In genomic region chr6:139291813-139292619, GRCh38 we compare ENCODE assay signal across 8 cellular contexts. TPM values are rescaled to one million over a fixed set of nuclear protein-coding genes. Genes with fewer than 3 reads are reported as not detected.
DNase-seq lines count a peak whose midpoint lies in the region; ATAC-seq and TF ChIP-seq lines count a peak whose summit lies in the region.

Gene TXLNB (minus strand): TSS chr6:139291998. CDS start chr6:139288899, 3,099 bp downstream.

- RAD21 ChIA-PET in HCT116 (lab: Charles Lee; ENCODE audit: low non-redundant PET in 1 of 2, low total read pairs in 2 of 2, uncharacterized antibody in 2 of 2, unreplicated experiment in 2 of 2) = no interaction called here

- no peak for TF ChIP-seq RAD21 in HCT116 (IDR thresholded peaks at IDR 0.05; ENCODE audit: low read depth)

- H3K79me2 ChIP-seq in HCT116 (ENCODE audit: insufficient read depth, low read length) = no peaks in the 10 kb centered on the region

- no TSS peak for BruUV-seq in HCT116 (replicated peaks; lab: Mats Ljungman, UMichigan)

- H3K4me3 ChIP-seq in HCT116 (replicated peaks in 1 of 2; ENCODE audit: low read depth in 1 of 2, low read length in 2 of 2) (no peak within 1 kb of the TSS), muscle layer of colon (ENCODE audit: low read depth in 1 of 2, low read length in 2 of 2) (peak within 1 kb of the TSS; percentile 38 to 42)

- DNase-seq in HCT116 (ENCODE audit: low read depth, low spot score) (peak; percentile 6), NCI-H146 treated with DMSO at 0.1 percent for 48 hours (lab: John Stamatoyannopoulos, UW; ENCODE audit: unreplicated experiment) (peak; percentile 95), HT-29 (ENCODE audit: low spot score) (no peak)
- peak; percentile 59 to 79 for DNase-seq in activated CD4-positive, alpha-beta T cell treated with anti-CD3 and anti-CD28 coated beads, Interleukin-2, amount 50 U/mL, for 24 hours (ENCODE audit: low read depth in 1 of 2, low spot score in 1 of 2)
- peak; percentile 56 for DNase-seq in effector CD4-positive, alpha-beta T cell
- DNase-seq in stimulated activated CD8-positive, alpha-beta memory T cell treated with anti-CD3 and anti-CD28 coated beads, Interleukin-4, amount 100 ng/mL, for 4 hours (ENCODE audit: low read depth in 2 of 2, low spot score in 1 of 2) = peak; percentile 65 to 72

- POLR2A ChIA-PET in HCT116 (lab: Charles Lee) = no interaction called here

- no peaks in the 10 kb centered on the region for H4K20me1 ChIP-seq in HCT116 (ENCODE audit: insufficient read depth)

- peak within 1 kb of the TSS; percentile 57 for H2AFZ ChIP-seq in HCT116 (ENCODE audit: low read depth, low read length, poor library complexity, severe bottlenecking)

- H3K9ac ChIP-seq in HCT116 (ENCODE audit: low read length) (no peak within 1 kb of the TSS), muscle layer of colon (ENCODE audit: low read length) (peak within 1 kb of the TSS; percentile 24)

- peak; percentile 32 for TF ChIP-seq POLR2A in GM15510 (IDR thresholded peaks at IDR 0.05; ENCODE audit: borderline replicate concordance, extremely low read depth, insufficient read length)
- no peak for TF ChIP-seq POLR2A in HCT116 (IDR thresholded peaks at IDR 0.05; ENCODE audit: borderline replicate concordance, extremely low read depth, insufficient read depth, insufficient read length)

- H3K9me3 ChIP-seq in HCT116 (ENCODE audit: control insufficient read depth in 1 of 2, insufficient read depth in 1 of 2, low read depth in 1 of 2, low read length in 2 of 2) = no peaks in the 10 kb centered on the region
- H3K9me3 ChIP-seq in muscle layer of colon (ENCODE audit: low read length) = no peaks in the 10 kb centered on the region

- H3K27ac ChIP-seq in HCT116 (ENCODE audit: low read depth, low read length) (no peak within 1 kb of the TSS), muscle layer of colon (ENCODE audit: low read depth, low read length) (peak within 1 kb of the TSS; percentile 13)

- intact Hi-C loops in HCT116 (cut with micrococcal nuclease) = no loop called here

- H3K4me2 ChIP-seq in HCT116 (ENCODE audit: low read length) = 0 out of 2 replicates have a peak within 1 kb of the TSS, but pooled peaks have one; percentile 0

- no peaks in the 10 kb centered on the region for H3K9me2 ChIP-seq in HCT116 (ENCODE audit: insufficient read depth)

- no peak for TF ChIP-seq CTCF in HCT116 (IDR thresholded peaks at IDR 0.05 in 2 of 3, conservative IDR thresholded peaks at IDR 0.05 in 1 of 3; ENCODE audit: borderline replicate concordance in 1 of 3, insufficient read depth in 1 of 3, low read depth in 2 of 3, low read length in 2 of 3)

- H3K4me1 ChIP-seq in HCT116 (ENCODE audit: control insufficient read depth in 1 of 2, insufficient read depth in 2 of 2, low read length in 2 of 2) (peaks cover 5 to 12% of the 10 kb centered on the region in 2 experiments; a peak in 3 of 4 replicates), muscle layer of colon (ENCODE audit: insufficient read depth, low read length) (peaks cover 20% of the 10 kb centered on the region)

- H3K36me3 ChIP-seq in HCT116 (ENCODE audit: control insufficient read depth in 1 of 2, insufficient read depth in 2 of 2, low read length in 2 of 2) (no peaks in the 10 kb centered on the region), muscle layer of colon (ENCODE audit: insufficient read depth, low read length) (no peaks in the 10 kb centered on the region)

- ATAC-seq in HCT116 = peak; percentile 59

- CTCF ChIA-PET in HCT116 (lab: Charles Lee) = interaction anchor here (1.3 kb wide), 1 partner anchor 73 kb away, joined by 3 read pairs; no protein-coding TSS in a partner anchor

- H3K27me3 ChIP-seq in HCT116 (ENCODE audit: insufficient read depth, low read length) (no peaks in the 10 kb centered on the region), muscle layer of colon (ENCODE audit: control insufficient read depth in 1 of 2, insufficient read depth in 2 of 2, low read length in 2 of 2) (no peaks in the 10 kb centered on the region)

TF ChIP-seq in HCT116, 20 proteins besides CTCF, POLR2A, EP300 and RAD21:
- TF ChIP-seq SRF (IDR thresholded peaks at IDR 0.05; ENCODE audit: low read depth) = no peak
- no peak for TF ChIP-seq ATF3 (IDR thresholded peaks at IDR 0.05)
- no peak for TF ChIP-seq SIN3A (IDR thresholded peaks at IDR 0.05; ENCODE audit: low read depth)
- TF ChIP-seq CEBPB (IDR thresholded peaks at IDR 0.05; ENCODE audit: low read depth) = no peak
- no peak for TF ChIP-seq YY1 (IDR thresholded peaks at IDR 0.05; ENCODE audit: extremely low read depth, insufficient replicate concordance, low read depth, low read length)
- TF ChIP-seq REST (IDR thresholded peaks at IDR 0.05; ENCODE audit: low read depth) = no peak
- no peak for TF ChIP-seq TCF7L2 (IDR thresholded peaks at IDR 0.05; ENCODE audit: borderline replicate concordance, extremely low read depth, insufficient read depth, insufficient read length)
- no peak for TF ChIP-seq FOSL1 (IDR thresholded peaks at IDR 0.05; ENCODE audit: low read depth)
- TF ChIP-seq ZBTB33 (IDR thresholded peaks at IDR 0.05; ENCODE audit: extremely low read depth, insufficient replicate concordance, low read length) = no peak
- no peak for TF ChIP-seq ZNF274 (IDR thresholded peaks at IDR 0.05; ENCODE audit: low read depth, low read length)
- TF ChIP-seq CBX3 (IDR thresholded peaks at IDR 0.05; ENCODE audit: low read depth) = no peak
- TF ChIP-seq ZFX (IDR thresholded peaks at IDR 0.05) = no peak
- no peak for TF ChIP-seq MAX (IDR thresholded peaks at IDR 0.05)
- TF ChIP-seq SP1 (IDR thresholded peaks at IDR 0.05; ENCODE audit: low read depth) = no peak
- no peak for TF ChIP-seq EGR1 (IDR thresholded peaks at IDR 0.05; ENCODE audit: low read depth)
- TF ChIP-seq ELF1 (IDR thresholded peaks at IDR 0.05; ENCODE audit: borderline replicate concordance, low read depth) = no peak
- TF ChIP-seq POLR2AphosphoS5 (IDR thresholded peaks at IDR 0.05; ENCODE audit: low read depth, low read length) = no peak
- no peak for TF ChIP-seq EZH2phosphoT487 (IDR thresholded peaks at IDR 0.05; ENCODE audit: borderline replicate concordance)

RNA-seq across cellular contexts. Expression of gene TXLNB, which starts in this region (rescaled TPM):
- 0.05 TPM for total RNA-seq in HCT116 (2021; ENCODE audit: unreplicated experiment)
- polyA plus RNA-seq in HCT116 (2012) = not detected in 2 replicates
- not detected in 2 replicates for total RNA-seq in HT-29 (2014; rRNA removed; shearing (Covaris generic))

Comparison
In these comparisons a context has a peak if more than half of its experiments do, and no peak if none do; other contexts are left out.
1. Peak in DNase-seq, ATAC-seq and H3K4me2 ChIP-seq in HCT116; RNA of the gene not detected or under 1 TPM.
2. H3K4me3 ChIP-seq: peak in muscle layer of colon (2 of 2); none in HCT116 (0 of 2).